ENCODE assay signal across 25 cellular contexts in genomic region chr2:26305575-26305974, GRCh38. TPM values are rescaled to one million over a fixed set of nuclear protein-coding genes. Genes with fewer than 3 reads are reported as not detected.
"Had no signal": no experiment of that assay in that cellular context is flagged by ENCODE, and none has a peak within 500 bp of the region (broad histone marks: within the 10 kb centered on the region; RNA-seq: fewer than 3 reads in every experiment).

No MANE protein-coding gene starts in this region.

- H3K4me3 Mint-ChIP-seq: activated naive CD8-positive, alpha-beta T cell treated with anti-CD3 and anti-CD28 coated beads for 36 hours; activated T-cell treated with anti-CD3 and anti-CD28 coated beads, Interleukin-2, amount 50 U/mL, for 24 hours; natural killer cell had no signal

- DNase-seq: activated CD4-positive, alpha-beta T cell treated with anti-CD3 and anti-CD28 coated beads for 1 hour; activated CD8-positive, alpha-beta memory T cell treated with anti-CD3 and anti-CD28 coated beads for 24 hours; activated CD8-positive, alpha-beta memory T cell treated with anti-CD3 and anti-CD28 coated beads, Interleukin-2, amount 50 U/mL, for 4 hours; activated naive CD4-positive, alpha-beta T cell treated with Interleukin-2 at 50 U/mL for 16 hours; activated naive CD8-positive, alpha-beta T cell treated with anti-CD3 and anti-CD28 coated beads for 36 hours; activated T-cell treated with anti-CD3 and anti-CD28 coated beads, Interleukin-2, amount 50 U/mL, for 24 hours; amniotic stem cell; erythroblast; foreskin fibroblast; kidney; left lung; midbrain; natural killer cell; nucleus accumbens; right cardiac atrium; stimulated activated CD4-positive, alpha-beta T cell treated with anti-CD3 and anti-CD28 coated beads, Interleukin-4, amount 100 ng/mL, for 4 hours; stimulated activated naive CD8-positive, alpha-beta T cell treated with anti-CD3 and anti-CD28 coated beads, Interleukin-15, Interleukin-2, amounts not matched to agents 100 U/mL and 50 U/mL, for 24 hours; substantia nigra; thyroid gland; upper lobe of right lung; WERI-Rb-1 had no signal

- H3K27ac ChIP-seq: cardiac muscle cell, left lung, parathyroid adenoma, thyroid gland, upper lobe of right lung, WERI-Rb-1 had no signal

- H3K4me1 Mint-ChIP-seq: activated naive CD8-positive, alpha-beta T cell treated with anti-CD3 and anti-CD28 coated beads for 36 hours; natural killer cell had no signal

- H3K27me3 ChIP-seq: left lung, thyroid gland, upper lobe of right lung had no signal

- H3K9ac ChIP-seq: parathyroid adenoma had no signal

- H3K9me3 Mint-ChIP-seq: activated naive CD8-positive, alpha-beta T cell treated with anti-CD3 and anti-CD28 coated beads for 36 hours; activated T-cell treated with anti-CD3 and anti-CD28 coated beads, Interleukin-2, amount 50 U/mL, for 24 hours; natural killer cell had no signal

- H3K36me3 Mint-ChIP-seq: activated naive CD8-positive, alpha-beta T cell treated with anti-CD3 and anti-CD28 coated beads for 36 hours; natural killer cell had no signal

- H3K4me1 ChIP-seq: parathyroid adenoma had no signal

- H3K4me3 ChIP-seq: cardiac muscle cell, left lung, lung, thyroid gland, upper lobe of right lung had no signal

- H3K9me3 ChIP-seq: left lung, thyroid gland, upper lobe of right lung had no signal

- ATAC-seq: left lung; natural killer cell; right cardiac atrium; stimulated activated naive CD8-positive, alpha-beta T cell treated with anti-CD3 and anti-CD28 coated beads, Interleukin-15, Interleukin-2, amounts not matched to agents 100 U/mL and 50 U/mL, for 24 hours; upper lobe of right lung had no signal

- H2AFZ ChIP-seq: parathyroid adenoma had no signal

- H3K36me3 ChIP-seq: cardiac muscle cell, left lung, thyroid gland, upper lobe of right lung, WERI-Rb-1 had no signal

- H3K27me3 Mint-ChIP-seq: activated naive CD8-positive, alpha-beta T cell treated with anti-CD3 and anti-CD28 coated beads for 36 hours; activated T-cell treated with anti-CD3 and anti-CD28 coated beads, Interleukin-2, amount 50 U/mL, for 24 hours had no signal

- H3K27ac Mint-ChIP-seq: activated naive CD8-positive, alpha-beta T cell treated with anti-CD3 and anti-CD28 coated beads for 36 hours; activated T-cell treated with anti-CD3 and anti-CD28 coated beads, Interleukin-2, amount 50 U/mL, for 24 hours; natural killer cell had no signal

RNA-seq across cellular contexts. Expression of gene ADGRF3, which starts 41.0 kb away (rescaled TPM):
- total RNA-seq: pulmonary artery endothelial cell had no signal
